ENCODE assay signal across 27 cellular contexts in the genomic region with DNA sequence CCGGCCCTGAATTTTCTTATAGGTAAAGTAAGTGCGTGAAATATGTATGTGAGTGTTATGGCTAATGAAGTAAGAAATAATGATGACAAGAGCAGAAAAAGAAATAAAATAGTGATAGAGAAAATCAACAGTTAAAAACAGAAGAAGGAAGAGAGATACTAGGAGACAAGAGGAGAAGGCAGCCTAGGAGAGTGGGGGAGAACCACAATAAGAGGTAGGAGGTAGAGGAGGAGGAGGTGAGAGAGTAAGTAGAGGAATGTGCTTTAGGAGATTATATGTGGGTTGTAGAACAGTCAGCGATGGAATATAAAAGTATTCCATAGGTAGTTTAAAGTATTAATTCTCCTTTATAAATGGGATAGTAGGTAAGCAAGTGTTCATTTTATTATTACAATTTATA.
"Had no signal": no experiment of that assay in that cellular context is flagged by ENCODE, and none has a peak within 500 bp of the region (broad histone marks: within the 10 kb centered on the region; RNA-seq: fewer than 3 reads in every experiment).

No MANE protein-coding gene starts in this region.

- H3K4me1 Mint-ChIP-seq: stimulated activated memory B cell treated with anti-CD40 and anti-IgM and Interleukin-4, amounts not matched to agents 10 μg/mL and 1 μg/mL and 100 μg/mL, for 72 hours had no signal

- H3K9me3 Mint-ChIP-seq: stimulated activated effector memory CD8-positive, alpha-beta T cell treated with anti-CD3 and anti-CD28 coated beads, Interleukin-12 subunit alpha, Interleukin-12 subunit beta, amount 100 ng/mL, for 72 hours; stimulated activated memory B cell treated with anti-CD40 and anti-IgM and Interleukin-4, amounts not matched to agents 10 μg/mL and 1 μg/mL and 100 μg/mL, for 72 hours; stimulated activated naive B cell treated with anti-CD40 and anti-IgM and Interleukin-4, amounts not matched to agents 10 μg/mL and 1 μg/mL and 100 μg/mL, for 72 hours; type B pancreatic cell had no signal

- H3K9me3 ChIP-seq: stomach, suprapubic skin, testis, thoracic aorta, thyroid gland, tibial artery, tibial nerve, transverse colon, upper lobe of left lung, upper lobe of right lung, uterus, vagina had no signal

- H3K27me3 Mint-ChIP-seq: stimulated activated memory B cell treated with anti-CD40 and anti-IgM and Interleukin-4, amounts not matched to agents 10 μg/mL and 1 μg/mL and 100 μg/mL, for 72 hours; stimulated activated naive B cell treated with anti-CD40 and anti-IgM and Interleukin-4, amounts not matched to agents 10 μg/mL and 1 μg/mL and 100 μg/mL, for 72 hours; type B pancreatic cell had no signal

- H3K36me3 Mint-ChIP-seq: stimulated activated effector memory CD8-positive, alpha-beta T cell treated with anti-CD3 and anti-CD28 coated beads, Interleukin-12 subunit alpha, Interleukin-12 subunit beta, amount 100 ng/mL, for 72 hours; stimulated activated memory B cell treated with anti-CD40 and anti-IgM and Interleukin-4, amounts not matched to agents 10 μg/mL and 1 μg/mL and 100 μg/mL, for 72 hours; stimulated activated naive B cell treated with anti-CD40 and anti-IgM and Interleukin-4, amounts not matched to agents 10 μg/mL and 1 μg/mL and 100 μg/mL, for 72 hours; type B pancreatic cell had no signal

- H3K4me3 Mint-ChIP-seq: stimulated activated effector memory CD8-positive, alpha-beta T cell treated with anti-CD3 and anti-CD28 coated beads, Interleukin-12 subunit alpha, Interleukin-12 subunit beta, amount 100 ng/mL, for 72 hours; stimulated activated memory B cell treated with anti-CD40 and anti-IgM and Interleukin-4, amounts not matched to agents 10 μg/mL and 1 μg/mL and 100 μg/mL, for 72 hours; stimulated activated naive B cell treated with anti-CD40 and anti-IgM and Interleukin-4, amounts not matched to agents 10 μg/mL and 1 μg/mL and 100 μg/mL, for 72 hours; type B pancreatic cell had no signal

- ATAC-seq: stimulated activated effector memory CD8-positive, alpha-beta T cell treated with anti-CD3 and anti-CD28 coated beads, Interleukin-12 subunit alpha, Interleukin-12 subunit beta, amount 100 ng/mL, for 72 hours; stimulated activated memory B cell treated with anti-CD40 and anti-IgM and Interleukin-4, amounts not matched to agents 10 μg/mL and 1 μg/mL and 100 μg/mL, for 72 hours; stimulated activated naive B cell treated with anti-CD40 and anti-IgM and Interleukin-4, amounts not matched to agents 10 μg/mL and 1 μg/mL and 100 μg/mL, for 72 hours; stimulated activated naive CD8-positive, alpha-beta T cell treated with anti-CD3 and anti-CD28 coated beads, Interleukin-15, Interleukin-2, amounts not matched to agents 100 U/mL and 50 U/mL, for 24 hours; upper lobe of right lung had no signal

- H3K27ac Mint-ChIP-seq: stimulated activated effector memory CD8-positive, alpha-beta T cell treated with anti-CD3 and anti-CD28 coated beads, Interleukin-12 subunit alpha, Interleukin-12 subunit beta, amount 100 ng/mL, for 72 hours; stimulated activated memory B cell treated with anti-CD40 and anti-IgM and Interleukin-4, amounts not matched to agents 10 μg/mL and 1 μg/mL and 100 μg/mL, for 72 hours; stimulated activated naive B cell treated with anti-CD40 and anti-IgM and Interleukin-4, amounts not matched to agents 10 μg/mL and 1 μg/mL and 100 μg/mL, for 72 hours; type B pancreatic cell had no signal

- DNase-seq: stimulated activated CD4-positive, alpha-beta T cell treated with anti-CD3 and anti-CD28 coated beads, Interleukin-2, amount 100 ng/mL, for 24 hours; stimulated activated CD4-positive, alpha-beta T cell treated with anti-CD3 and anti-CD28 coated beads, Interleukin-2, amount 100 ng/mL, for 48 hours; stimulated activated CD4-positive, alpha-beta T cell treated with anti-CD3 and anti-CD28 coated beads, Interleukin-4, amount 100 ng/mL, for 1 hour; stimulated activated CD4-positive, alpha-beta T cell treated with anti-CD3 and anti-CD28 coated beads, Interleukin-4, amount 100 ng/mL, for 24 hours; stimulated activated CD4-positive, alpha-beta T cell treated with anti-CD3 and anti-CD28 coated beads, Interleukin-4, amount 100 ng/mL, for 4 hours; stimulated activated CD8-positive, alpha-beta memory T cell treated with anti-CD3 and anti-CD28 coated beads, Interleukin-4, amount 100 ng/mL, for 48 hours; stimulated activated naive B cell treated with anti-CD40 and anti-IgM and Interleukin-4, amounts not matched to agents 10 μg/mL and 1 μg/mL and 100 μg/mL, for 72 hours; stimulated activated naive CD4-positive, alpha-beta T cell; stimulated activated naive CD4-positive, alpha-beta T cell treated with Interleukin-2 at 50 U/mL for 16 hours; stimulated activated naive CD8-positive, alpha-beta T cell treated with anti-CD3 and anti-CD28 coated beads, Interleukin-15, Interleukin-2, amounts not matched to agents 100 U/mL and 50 U/mL, for 24 hours; stomach; substantia nigra; testis; thyroid gland; tibial artery; transverse colon; trophoblast cell; upper lobe of left lung; upper lobe of right lung; uterus had no signal
